14 cellular contexts compared by ENCODE assay signal in genomic region chr13:45564108-45564507, GRCh38. TPM values are rescaled to one million over a fixed set of nuclear protein-coding genes. Genes with fewer than 3 reads are reported as not detected.
DNase-seq lines count a peak whose midpoint lies in the region; ATAC-seq, FAIRE-seq and TF ChIP-seq lines count a peak whose summit lies in the region.
"Had no signal": no experiment of that assay in that cellular context is flagged by ENCODE, and none has a peak within 500 bp of the region (broad histone marks: within the 10 kb centered on the region; RNA-seq: fewer than 3 reads in every experiment).

No MANE protein-coding gene starts in this region.

- intact Hi-C loops in vagina (cut with DNase I): no loop called here

- no peak overlapping the region for H2BK15ac ChIP-seq in neuronal stem cell (ENCODE audit: low read length)

- H3K4me1 ChIP-seq in neuronal stem cell (ENCODE audit: control insufficient read depth in 2 of 2, insufficient read depth in 1 of 2, low read depth in 1 of 2, low read length in 2 of 2) (peaks cover 0 to 11% of the 10 kb centered on the region in 2 donors), vagina (no peaks in the 10 kb centered on the region)
- H3K4me1 ChIP-seq: psoas muscle had no signal

- H3K4ac ChIP-seq in neuronal stem cell (ENCODE audit: low read length): no peak overlapping the region

- H3K14ac ChIP-seq in neuronal stem cell (ENCODE audit: low read length): no peak overlapping the region

- H2BK5ac ChIP-seq in neuronal stem cell (ENCODE audit: low read length): no peak overlapping the region

- H3K36me3 ChIP-seq in bronchial epithelial cell (ENCODE audit: control insufficient read depth, insufficient read depth, low read length): no peaks in the 10 kb centered on the region
- no peaks in the 10 kb centered on the region for H3K36me3 ChIP-seq in neuronal stem cell (replicated peaks in 1 of 2; ENCODE audit: control insufficient read depth in 2 of 2, insufficient read depth in 2 of 2, low read length in 2 of 2)
- no peaks in the 10 kb centered on the region for H3K36me3 ChIP-seq in vagina

- no peak overlapping the region for H3K4me2 ChIP-seq in neuronal stem cell (ENCODE audit: insufficient read depth, low read length, poor library complexity, severe bottlenecking)

- no peak overlapping the region for H3K18ac ChIP-seq in neuronal stem cell (ENCODE audit: low read length)

- no peak overlapping the region for H4K8ac ChIP-seq in neuronal stem cell (ENCODE audit: low read depth, low read length)

- H3K27ac ChIP-seq in neuronal stem cell (replicated peaks; ENCODE audit: low read length) (no peak overlapping the region), vagina (no peak overlapping the region)
- H3K27ac ChIP-seq: psoas muscle had no signal

- H2AK5ac ChIP-seq in neuronal stem cell (ENCODE audit: low read depth, low read length): no peak overlapping the region

- H2AFZ ChIP-seq in neuronal stem cell (ENCODE audit: low read length): no peak overlapping the region

- H3K4me3 ChIP-seq in bronchial epithelial cell (ENCODE audit: low read depth, low read length): no peak overlapping the region
- no peak overlapping the region for H3K4me3 ChIP-seq in neuronal stem cell (ENCODE audit: low read length in 2 of 2)
- H3K4me3 ChIP-seq in vagina: no peak overlapping the region
- H3K4me3 ChIP-seq: psoas muscle had no signal

- TF ChIP-seq POLR2A in vagina (IDR thresholded peaks at IDR 0.05): no peak

- FAIRE-seq in bronchial epithelial cell (lab: Jason Lieb, UNC): no peak
- FAIRE-seq: A204.1, islet of Langerhans had no signal

- H3K9me3 ChIP-seq in neuronal stem cell (replicated peaks in 1 of 2; ENCODE audit: control insufficient read depth in 2 of 2, insufficient read depth in 1 of 2, low read depth in 1 of 2, low read length in 2 of 2) (no peaks in the 10 kb centered on the region), vagina (no peaks in the 10 kb centered on the region)
- H3K9me3 ChIP-seq: psoas muscle had no signal

- whole genome bisulfite sequencing in neuronal stem cell (ENCODE audit: extremely low coverage in 2 of 2, insufficient read length in 2 of 2, insufficient replicate concordance in 1 of 2), 2 donors: no CpG with 5 or more reads among the region's 2 CpGs

- DNase-seq in NCI-H345 (lab: John Stamatoyannopoulos, UW) (peak; percentile 34), NCI-H345 treated with DMSO at 0.1 percent for 48 hours (lab: John Stamatoyannopoulos, UW; ENCODE audit: unreplicated experiment) (no peak), NCI-H2029 treated with DMSO at 0.1 percent for 48 hours (lab: John Stamatoyannopoulos, UW) (peak; percentile 49), bronchial epithelial cell (ENCODE audit: low read depth) (peak; percentile 76), neuronal stem cell (ENCODE audit: low spot score) (peak; percentile 8), vagina (ENCODE audit: extremely low spot score in 2 of 2) (no peak), NCI-H69 (lab: John Stamatoyannopoulos, UW) (no peak)
- DNase-seq: activated T-cell treated with anti-CD3 and anti-CD28 coated beads, Interleukin-2, amount 50 U/mL, for 1 hour; NCI-H187 treated with DMSO at 0.1 percent for 48 hours; psoas muscle; T-helper 1 cell had no signal

- H3K79me1 ChIP-seq in neuronal stem cell (ENCODE audit: low read depth, low read length): no peaks in the 10 kb centered on the region

- no peak overlapping the region for H2BK120ac ChIP-seq in neuronal stem cell (ENCODE audit: low read depth, low read length)

- no peak overlapping the region for H2BK12ac ChIP-seq in neuronal stem cell (ENCODE audit: low read length)

- H3K27me3 ChIP-seq in bronchial epithelial cell (ENCODE audit: control insufficient read depth, insufficient read depth, low read length) (no peaks in the 10 kb centered on the region), neuronal stem cell (ENCODE audit: control insufficient read depth in 3 of 3, insufficient read depth in 3 of 3, low read depth in 1 of 3, low read length in 3 of 3) (peaks cover 0 to 3% (median 0%) of the 10 kb centered on the region in 3 experiments), vagina (no peaks in the 10 kb centered on the region)

- H4K91ac ChIP-seq in neuronal stem cell (ENCODE audit: low read depth, low read length, poor library complexity): no peak overlapping the region

- TF ChIP-seq CTCF in bronchial epithelial cell (IDR thresholded peaks at IDR 0.05; ENCODE audit: insufficient read depth, low read length, severe bottlenecking): no peak
- no peak for TF ChIP-seq CTCF in vagina (IDR thresholded peaks at IDR 0.05)

- ATAC-seq in HG03469 (IDR thresholded peaks at IDR 0.05; ENCODE audit: unreplicated experiment): no peak

- no peak overlapping the region for H3K9ac ChIP-seq in neuronal stem cell (ENCODE audit: low read depth, low read length, poor library complexity)

- no peak overlapping the region for H3K23ac ChIP-seq in neuronal stem cell (ENCODE audit: low read depth, low read length, poor library complexity)

RNA-seq across cellular contexts. Expression of gene ERICH6B, which starts 51.4 kb away (rescaled TPM):
- not detected in 2 replicates for total RNA-seq in bronchial epithelial cell
- 0.03 TPM for polyA plus RNA-seq in neuronal stem cell (2013, experiment 1 of 2)
- polyA plus RNA-seq in neuronal stem cell (2013, experiment 2 of 2): not detected
- total RNA-seq in vagina: not detected
- total RNA-seq: psoas muscle had no signal
- polyA plus RNA-seq: psoas muscle had no signal

Comparison
In these comparisons a context has a peak if more than half of its experiments do, and no peak if none do; other contexts are left out.
1. DNase-seq: peak in NCI-H345 (single experiment), NCI-H2029 treated with DMSO at 0.1 percent for 48 hours (single experiment), bronchial epithelial cell (single experiment) and neuronal stem cell (single experiment); none in NCI-H345 treated with DMSO at 0.1 percent for 48 hours (single experiment), vagina (0 of 2) and NCI-H69 (single experiment).